In genomic region chr9:132548971-132549649, GRCh38 we compare ENCODE assay signal across 1 cellular context.
TF ChIP-seq lines count a peak whose summit lies in the region.

No MANE protein-coding gene starts in this region.

TF ChIP-seq in HCT116, 20 proteins besides CTCF, POLR2A, EP300 and RAD21 (continued from another document):
- TF ChIP-seq, protein P1, sequence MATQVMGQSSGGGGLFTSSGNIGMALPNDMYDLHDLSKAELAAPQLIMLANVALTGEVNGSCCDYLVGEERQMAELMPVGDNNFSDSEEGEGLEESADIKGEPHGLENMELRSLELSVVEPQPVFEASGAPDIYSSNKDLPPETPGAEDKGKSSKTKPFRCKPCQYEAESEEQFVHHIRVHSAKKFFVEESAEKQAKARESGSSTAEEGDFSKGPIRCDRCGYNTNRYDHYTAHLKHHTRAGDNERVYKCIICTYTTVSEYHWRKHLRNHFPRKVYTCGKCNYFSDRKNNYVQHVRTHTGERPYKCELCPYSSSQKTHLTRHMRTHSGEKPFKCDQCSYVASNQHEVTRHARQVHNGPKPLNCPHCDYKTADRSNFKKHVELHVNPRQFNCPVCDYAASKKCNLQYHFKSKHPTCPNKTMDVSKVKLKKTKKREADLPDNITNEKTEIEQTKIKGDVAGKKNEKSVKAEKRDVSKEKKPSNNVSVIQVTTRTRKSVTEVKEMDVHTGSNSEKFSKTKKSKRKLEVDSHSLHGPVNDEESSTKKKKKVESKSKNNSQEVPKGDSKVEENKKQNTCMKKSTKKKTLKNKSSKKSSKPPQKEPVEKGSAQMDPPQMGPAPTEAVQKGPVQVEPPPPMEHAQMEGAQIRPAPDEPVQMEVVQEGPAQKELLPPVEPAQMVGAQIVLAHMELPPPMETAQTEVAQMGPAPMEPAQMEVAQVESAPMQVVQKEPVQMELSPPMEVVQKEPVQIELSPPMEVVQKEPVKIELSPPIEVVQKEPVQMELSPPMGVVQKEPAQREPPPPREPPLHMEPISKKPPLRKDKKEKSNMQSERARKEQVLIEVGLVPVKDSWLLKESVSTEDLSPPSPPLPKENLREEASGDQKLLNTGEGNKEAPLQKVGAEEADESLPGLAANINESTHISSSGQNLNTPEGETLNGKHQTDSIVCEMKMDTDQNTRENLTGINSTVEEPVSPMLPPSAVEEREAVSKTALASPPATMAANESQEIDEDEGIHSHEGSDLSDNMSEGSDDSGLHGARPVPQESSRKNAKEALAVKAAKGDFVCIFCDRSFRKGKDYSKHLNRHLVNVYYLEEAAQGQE (IDR thresholded peaks at IDR 0.05; ENCODE audit: low read depth) = no peak
